In the genomic region with DNA sequence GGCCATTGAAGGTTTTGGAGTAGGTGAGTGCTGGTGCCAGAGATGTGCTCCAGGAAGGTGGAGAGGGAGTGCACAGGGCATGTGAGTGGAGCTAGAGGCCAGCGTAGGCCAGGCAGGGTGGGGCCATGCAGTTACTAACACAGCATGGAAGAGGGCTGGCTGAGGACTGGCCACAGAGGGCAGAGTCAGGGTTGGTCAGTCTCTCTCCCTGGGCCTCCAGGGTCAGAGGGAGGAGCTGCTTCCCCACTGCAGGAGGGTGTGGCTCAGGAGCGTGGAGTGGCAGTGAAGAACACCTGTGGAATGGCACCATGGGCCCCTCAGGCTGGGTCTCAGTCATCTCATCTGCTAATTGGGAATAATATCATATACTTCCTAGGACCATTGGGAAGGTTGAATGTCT, we compare ENCODE assay signal across 22 cellular contexts.
DNase-seq lines count a peak whose midpoint lies in the region; ATAC-seq and TF ChIP-seq lines count a peak whose summit lies in the region.
"Had no signal": no experiment of that assay in that cellular context is flagged by ENCODE, and none has a peak within 500 bp of the region (broad histone marks: within the 10 kb centered on the region; RNA-seq: fewer than 3 reads in every experiment).

No MANE protein-coding gene starts in this region.

- DNase-seq in IMR-90 (no peak), epidermal melanocyte (ENCODE audit: insufficient read length, low spot score) (peak; percentile 6), neural crest cell (ENCODE audit: low read depth, low spot score) (no peak), thyroid gland (peak; percentile 19 to 20), NCI-H2081 treated with DMSO at 0.1 percent for 48 hours (lab: John Stamatoyannopoulos, UW) (no peak)
- no peak for DNase-seq in activated effector memory CD4-positive, alpha-beta T cell treated with Interleukin-2 at 50 U/mL for 16 hours
- DNase-seq: activated CD4-positive, alpha-beta memory T cell treated with anti-CD3 and anti-CD28 coated beads, Interleukin-2, amount 10 ng/mL, durations not matched to agents 7 days and 5 days; activated naive CD4-positive, alpha-beta T cell treated with anti-CD3 and anti-CD28 coated beads, Interleukin-2, amount 50 U/mL, for 16 hours; Caco-2; H7; naive thymus-derived CD8-positive, alpha-beta T cell; NCI-H1436; NCI-H345; NCI-H69; SHP77 treated with DMSO at 0.1 percent for 48 hours had no signal

- H3K4me1 ChIP-seq in IMR-90 (ENCODE audit: control insufficient read depth, insufficient read depth, low read length) (peaks cover 11% of the 10 kb centered on the region), thyroid gland (peaks cover 16 to 24% of the 10 kb centered on the region in 2 donors)

- H2BK20ac ChIP-seq in IMR-90 (ENCODE audit: low read depth, low read length) = peak overlapping the region; percentile 58

- H2BK15ac ChIP-seq in IMR-90 (ENCODE audit: low read depth, low read length) = peak overlapping the region; percentile 71; the same call in 2 of the 3 replicates

- H3K4me3 ChIP-seq in IMR-90 (ENCODE audit: insufficient read depth, low read depth, low read length) (no peak overlapping the region), thyroid gland (replicated peaks in 1 of 3) (no peak overlapping the region)
- H3K4me3 ChIP-seq: smooth muscle cell, tibial artery had no signal

- peak overlapping the region; percentile 46 for H4K91ac ChIP-seq in IMR-90 (ENCODE audit: insufficient read depth, low read depth, low read length)

- in situ Hi-C loops in IMR-90 (cut with MboI; ENCODE audit: low sequenced_read_pairs) = no loop called here

- BruUV-seq in IMR-90 (replicated peaks; lab: Mats Ljungman, UMichigan) = no TSS peak

- H2AK9ac ChIP-seq in IMR-90 (replicated peaks; ENCODE audit: low read depth, low read length, poor library complexity) = no peak overlapping the region

- H3K27me3 ChIP-seq in IMR-90 (ENCODE audit: control insufficient read depth, insufficient read depth, low read length) = no peaks in the 10 kb centered on the region; the same call in 1 of the 2 replicates
- no peaks in the 10 kb centered on the region for H3K27me3 ChIP-seq in thyroid gland
- H3K27me3 ChIP-seq: brain microvascular endothelial cell, tibial artery had no signal

- H3K27me3 Mint-ChIP-seq in neural crest cell (ENCODE audit: low read depth) = peaks cover 4% of the 10 kb centered on the region
- H3K27me3 Mint-ChIP-seq: activated T-helper 17 cell treated with anti-CD3 and anti-CD28 coated beads, Interleukin-2, amount 50 U/mL, for 72 hours; stimulated activated naive CD8-positive, alpha-beta T cell treated with anti-CD3 and anti-CD28 coated beads, Interleukin-15, Interleukin-2, amounts not matched to agents 100 ng/mL and 50 ng/mL, for 24 hours had no signal

- peak overlapping the region; percentile 30 for H2BK5ac ChIP-seq in IMR-90 (ENCODE audit: low read depth, low read length, poor library complexity, severe bottlenecking)

- H3K4me3 Mint-ChIP-seq in neural crest cell = no peak overlapping the region
- H3K4me3 Mint-ChIP-seq: activated CD4-positive, alpha-beta memory T cell treated with anti-CD3 and anti-CD28 coated beads, Interleukin-2, amount 10 ng/mL, durations not matched to agents 7 days and 5 days; activated T-helper 17 cell treated with anti-CD3 and anti-CD28 coated beads, Interleukin-2, amount 50 U/mL, for 72 hours; naive thymus-derived CD8-positive, alpha-beta T cell; stimulated activated naive CD8-positive, alpha-beta T cell treated with anti-CD3 and anti-CD28 coated beads, Interleukin-15, Interleukin-2, amounts not matched to agents 100 ng/mL and 50 ng/mL, for 24 hours had no signal

- H3K36me3 ChIP-seq in IMR-90 (ENCODE audit: control insufficient read depth, insufficient read depth, low read length) (no peaks in the 10 kb centered on the region), thyroid gland (no peaks in the 10 kb centered on the region)
- H3K36me3 ChIP-seq: brain microvascular endothelial cell, tibial artery had no signal

- TF ChIP-seq RAD21 in IMR-90 (IDR thresholded peaks at IDR 0.05; ENCODE audit: low read length) = no peak

- ATAC-seq in IMR-90 (ENCODE audit: low read depth) (no peak), HG03196 (IDR thresholded peaks at IDR 0.05; ENCODE audit: unreplicated experiment) (no peak)
- ATAC-seq: naive thymus-derived CD8-positive, alpha-beta T cell had no signal

- H3K4ac ChIP-seq in IMR-90 (ENCODE audit: low read depth, low read length) = peak overlapping the region; percentile 62

- dilution Hi-C loops in IMR-90 (cut with HindIII; ENCODE audit: low sequenced_read_pairs, unreplicated experiment) = no loop called here

- intact Hi-C loops in IMR-90 (cut with micrococcal nuclease) (no loop called here), thyroid gland (cut with DNase I) (no loop called here)

- H3K4me2 ChIP-seq in IMR-90 (ENCODE audit: low read depth, low read length) = no peak overlapping the region
- H3K4me2 ChIP-seq: smooth muscle cell had no signal

- H3K9me3 ChIP-seq in IMR-90 (ENCODE audit: control insufficient read depth, insufficient read depth, low read length) (no peaks in the 10 kb centered on the region; the same call in 1 of the 2 replicates), thyroid gland (no peaks in the 10 kb centered on the region)
- H3K9me3 ChIP-seq: tibial artery had no signal

- peak overlapping the region; percentile 88 for H2BK120ac ChIP-seq in IMR-90 (ENCODE audit: low read depth, low read length)

- peak overlapping the region; percentile 16 for H3K14ac ChIP-seq in IMR-90 (replicated peaks; ENCODE audit: low read depth, low read length)

- no peaks in the 10 kb centered on the region for H3K4me1 Mint-ChIP-seq in neural crest cell
- H3K4me1 Mint-ChIP-seq: activated CD4-positive, alpha-beta memory T cell treated with anti-CD3 and anti-CD28 coated beads, Interleukin-2, amount 10 ng/mL, durations not matched to agents 7 days and 5 days; activated T-helper 17 cell treated with anti-CD3 and anti-CD28 coated beads, Interleukin-2, amount 50 U/mL, for 72 hours; naive thymus-derived CD8-positive, alpha-beta T cell had no signal

- H3K18ac ChIP-seq in IMR-90 (ENCODE audit: low read depth, low read length) = peak overlapping the region; percentile 89

- 100% methylated on average over 1 of the region's 2 CpGs; no CpG with 5 or more reads in 1 of the 2 experiments for WGBS in IMR-90 (ENCODE audit: extremely low coverage in 2 of 2, insufficient read length in 1 of 2), 2 experiments
- 92 to 97% methylated on average over 2 of the region's 2 CpGs for WGBS in thyroid gland, 2 donors

- H3K27ac ChIP-seq in IMR-90 (ENCODE audit: insufficient read depth, low read length) (no peak overlapping the region), thyroid gland (peak overlapping the region; percentile 17 to 63 (median 49))
- H3K27ac ChIP-seq: brain microvascular endothelial cell, C4-2B had no signal

- H2AK5ac ChIP-seq in IMR-90 (ENCODE audit: low read depth, low read length) = peak overlapping the region; percentile 70; the same call in 1 of the 2 replicates

- H3K9ac ChIP-seq in IMR-90 (ENCODE audit: low read depth, low read length) = no peak overlapping the region

- H3K23ac ChIP-seq in IMR-90 (ENCODE audit: low read depth, low read length) = no peak overlapping the region

- CTCF ChIA-PET in IMR-90 (lab: Yijun Ruan, JAX) = no interaction called here

- TF ChIP-seq CTCF in IMR-90 (conservative IDR thresholded peaks at IDR 0.05; ENCODE audit: low read depth, low read length) (no peak), neural crest cell (conservative IDR thresholded peaks at IDR 0.05) (no peak), thyroid gland (IDR thresholded peaks at IDR 0.05) (no peak)

- H3K9me1 ChIP-seq in IMR-90 (ENCODE audit: insufficient read depth, low read length) = no peaks in the 10 kb centered on the region; the same call in 1 of the 2 replicates

- H4K20me1 ChIP-seq in IMR-90 (ENCODE audit: insufficient read depth, low read length) = no peaks in the 10 kb centered on the region

- peak overlapping the region; percentile 72 for H3K27ac Mint-ChIP-seq in neural crest cell (ENCODE audit: unreplicated experiment)
- H3K27ac Mint-ChIP-seq: activated CD4-positive, alpha-beta memory T cell treated with anti-CD3 and anti-CD28 coated beads, Interleukin-2, amount 10 ng/mL, durations not matched to agents 7 days and 5 days; activated T-helper 17 cell treated with anti-CD3 and anti-CD28 coated beads, Interleukin-2, amount 50 U/mL, for 72 hours; naive thymus-derived CD8-positive, alpha-beta T cell; stimulated activated naive CD8-positive, alpha-beta T cell treated with anti-CD3 and anti-CD28 coated beads, Interleukin-15, Interleukin-2, amounts not matched to agents 100 ng/mL and 50 ng/mL, for 24 hours had no signal

- no peaks in the 10 kb centered on the region for H3K36me3 Mint-ChIP-seq in neural crest cell (ENCODE audit: low read depth)
- H3K36me3 Mint-ChIP-seq: naive thymus-derived CD8-positive, alpha-beta T cell had no signal

- no peaks in the 10 kb centered on the region for H3K79me1 ChIP-seq in IMR-90 (ENCODE audit: low read depth in 1 of 2, low read length in 2 of 2)

- H3K9me3 Mint-ChIP-seq in neural crest cell = no peaks in the 10 kb centered on the region
- H3K9me3 Mint-ChIP-seq: activated CD4-positive, alpha-beta memory T cell treated with anti-CD3 and anti-CD28 coated beads, Interleukin-2, amount 10 ng/mL, durations not matched to agents 7 days and 5 days; activated T-helper 17 cell treated with anti-CD3 and anti-CD28 coated beads, Interleukin-2, amount 50 U/mL, for 72 hours; naive thymus-derived CD8-positive, alpha-beta T cell; stimulated activated naive CD8-positive, alpha-beta T cell treated with anti-CD3 and anti-CD28 coated beads, Interleukin-15, Interleukin-2, amounts not matched to agents 100 ng/mL and 50 ng/mL, for 24 hours had no signal

- POLR2A ChIA-PET in IMR-90 (lab: Charles Lee; ENCODE audit: unreplicated experiment) = no interaction called here

- H3K56ac ChIP-seq in IMR-90 (ENCODE audit: extremely low read depth, insufficient read depth, low read length) = no peak overlapping the region

- peak overlapping the region; percentile 91 for H4K5ac ChIP-seq in IMR-90 (ENCODE audit: low read depth, low read length)

- peak overlapping the region; percentile 5 for H2AFZ ChIP-seq in IMR-90 (replicated peaks; ENCODE audit: low read length, poor library complexity)

- TF ChIP-seq POLR2A in IMR-90 (IDR thresholded peaks at IDR 0.05; ENCODE audit: low read depth, low read length) (no peak), thyroid gland (IDR thresholded peaks at IDR 0.05) (no peak)

- peak overlapping the region; percentile 38 to 54; a peak in 1 of 4 replicates for H4K8ac ChIP-seq in IMR-90 (ENCODE audit: low read depth in 2 of 2, low read length in 2 of 2)

TF ChIP-seq in IMR-90, 13 proteins besides CTCF, POLR2A, EP300 and RAD21:
- TF ChIP-seq FOS (IDR thresholded peaks at IDR 0.05; ENCODE audit: low read depth, low read length) = no peak
- no peak for TF ChIP-seq RFX5 (IDR thresholded peaks at IDR 0.05; ENCODE audit: low read depth, low read length)
- no peak for TF ChIP-seq CHD1 (IDR thresholded peaks at IDR 0.05; ENCODE audit: low read depth, low read length)
- no peak for TF ChIP-seq SMC3 (IDR thresholded peaks at IDR 0.05; ENCODE audit: low read depth, low read length)

Comparison
In these comparisons a context has a peak if more than half of its experiments do, and no peak if none do; other contexts are left out.
1. DNase-seq: peak in epidermal melanocyte (single experiment) and thyroid gland (2 of 2); none in IMR-90 (single experiment), neural crest cell (single experiment), activated effector memory CD4-positive, alpha-beta T cell treated with Interleukin-2 at 50 U/mL for 16 hours (single experiment) and NCI-H2081 treated with DMSO at 0.1 percent for 48 hours (single experiment).